ENCODE assay signal across 16 cellular contexts in the genomic region with DNA sequence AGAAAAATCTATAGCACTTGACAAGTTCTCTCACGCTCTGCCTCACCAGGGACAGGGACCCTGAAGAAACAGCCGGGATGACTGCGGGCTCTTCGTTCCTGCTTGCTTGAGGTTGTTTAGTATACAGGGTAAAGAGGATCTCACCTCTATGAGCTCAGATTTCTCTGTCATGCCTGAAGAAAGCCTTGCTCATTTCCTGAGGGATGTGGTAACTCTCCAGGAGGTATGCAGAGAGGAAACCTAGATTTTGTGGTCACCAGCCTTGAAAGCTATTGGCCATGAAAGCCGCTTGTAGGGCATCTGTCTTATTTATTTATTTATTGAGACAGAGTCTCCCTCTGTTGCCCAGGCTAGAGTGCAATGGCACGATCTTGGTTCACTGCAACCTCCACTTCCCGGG. TPM values are rescaled to one million over a fixed set of nuclear protein-coding genes. Genes with fewer than 3 reads are reported as not detected.
DNase-seq lines count a peak whose midpoint lies in the region; FAIRE-seq and TF ChIP-seq lines count a peak whose summit lies in the region.
"Had no signal": no experiment of that assay in that cellular context is flagged by ENCODE, and none has a peak within 500 bp of the region (broad histone marks: within the 10 kb centered on the region; RNA-seq: fewer than 3 reads in every experiment).

No MANE protein-coding gene starts in this region.

- in situ Hi-C loops in ACHN (cut with HindIII; ENCODE audit: low pct_ligation_motif_present, low pct_unique_long_range_greater_than_20kb, low sequenced_read_pairs) = no loop called here

- no peak for TF ChIP-seq CTCF in VCaP (conservative IDR thresholded peaks at IDR 0.05)
- no peak for TF ChIP-seq CTCF in esophagus squamous epithelium (IDR thresholded peaks at IDR 0.05)

- H3K4me3 ChIP-seq in esophagus squamous epithelium = no peak overlapping the region
- H3K4me3 ChIP-seq: heart right ventricle, pancreas, skin epidermis had no signal

- peaks cover 0 to 13% (median 3%) of the 10 kb centered on the region in 3 donors for H3K4me1 ChIP-seq in esophagus squamous epithelium
- H3K4me1 ChIP-seq: heart right ventricle, pancreas had no signal

- DNase-seq in ACHN (peak; percentile 82), HCEC 1CT (peak; percentile 57), iris pigment epithelial cell (ENCODE audit: low read depth) (peak; percentile 86), activated gamma-delta T cell treated with Interleukin-2 at 50 U/mL for 16 hours (no peak), urothelium cell line (ENCODE audit: low spot score) (no peak), Ammon's horn (ENCODE audit: low spot score) (no peak), esophagus squamous epithelium (lab: John Stamatoyannopoulos, UW) (no peak)
- DNase-seq: activated CD4-positive, alpha-beta T cell treated with anti-CD3 and anti-CD28 coated beads, Interleukin-2, amount 50 U/mL, for 4 hours; activated T-cell treated with anti-CD3 and anti-CD28 coated beads, Interleukin-2, amount 50 U/mL, for 72 hours; heart right ventricle; NCI-H1694 treated with DMSO at 0.1 percent for 48 hours; NCI-H510A; pancreas had no signal

- no peaks in the 10 kb centered on the region for H3K27me3 ChIP-seq in esophagus squamous epithelium
- H3K27me3 ChIP-seq: pancreas had no signal

- peaks cover 0 to 27% (median 0%) of the 10 kb centered on the region in 3 donors for H3K36me3 ChIP-seq in esophagus squamous epithelium
- H3K36me3 ChIP-seq: heart right ventricle, pancreas had no signal

- H3K9me3 ChIP-seq in esophagus squamous epithelium = no peaks in the 10 kb centered on the region
- H3K9me3 ChIP-seq: pancreas had no signal

- WGBS in esophagus squamous epithelium, 2 donors = 63 to 74% methylated on average over 7 of the region's 7 CpGs

- FAIRE-seq in urothelium cell line (lab: Jason Lieb, UNC) = no peak
- FAIRE-seq: pancreas, TTC549 had no signal

- intact Hi-C loops in esophagus squamous epithelium (cut with DNase I) = no loop called here

- H3K27ac ChIP-seq in VCaP (peak overlapping the region; percentile 61; the same call in 1 of the 2 replicates), esophagus squamous epithelium (no peak overlapping the region)
- H3K27ac ChIP-seq: heart right ventricle, pancreas had no signal

- no peak for TF ChIP-seq POLR2A in esophagus squamous epithelium (IDR thresholded peaks at IDR 0.05)

RNA-seq across cellular contexts. Expression of a gene that starts 23.2 kb away (rescaled TPM):
- 10 to 100 TPM in 2 of 4 donors, 1 to 10 TPM in 2; 4.7 to 13.8 (median 10.1) TPM for total RNA-seq in esophagus squamous epithelium
- total RNA-seq: heart right ventricle had no signal

Comparison
In these comparisons a context has a peak if more than half of its experiments do, and no peak if none do; other contexts are left out.
1. DNase-seq: peak in ACHN (single experiment), HCEC 1CT (single experiment) and iris pigment epithelial cell (single experiment); none in activated gamma-delta T cell treated with Interleukin-2 at 50 U/mL for 16 hours (single experiment), urothelium cell line (single experiment), Ammon's horn (single experiment) and esophagus squamous epithelium (single experiment).